19 cellular contexts compared by ENCODE assay signal in the genomic region with DNA sequence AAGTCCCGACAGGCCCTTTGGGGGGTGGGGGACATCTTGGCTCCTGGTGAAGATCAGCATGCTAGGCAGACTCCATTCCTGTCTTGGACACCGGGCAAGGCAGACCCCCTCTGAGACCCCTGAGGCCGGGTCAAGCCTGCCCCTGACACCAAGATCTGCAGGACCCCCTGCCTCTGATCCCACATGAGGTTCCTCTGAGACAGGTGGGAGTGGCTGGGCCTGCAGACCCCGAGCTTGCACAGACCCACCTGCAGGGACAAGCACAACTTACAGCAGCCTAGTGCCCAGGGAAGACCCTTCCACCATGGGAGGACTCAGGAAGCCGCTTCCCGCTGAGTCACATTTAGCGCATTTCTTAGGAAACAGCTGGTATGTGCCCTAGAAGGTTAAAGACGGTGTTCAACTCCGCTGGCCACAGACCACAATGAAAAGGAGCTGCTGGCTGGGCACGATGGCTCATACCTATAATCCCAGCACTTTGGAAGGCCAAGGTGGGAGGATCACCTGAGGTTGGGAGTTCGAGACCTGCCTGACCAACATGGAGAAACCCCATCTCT. TPM values are rescaled to one million over a fixed set of nuclear protein-coding genes. Genes with fewer than 3 reads are reported as not detected.
DNase-seq lines count a peak whose midpoint lies in the region; ATAC-seq, FAIRE-seq and TF ChIP-seq lines count a peak whose summit lies in the region.
"Had no signal": no experiment of that assay in that cellular context is flagged by ENCODE, and none has a peak within 500 bp of the region (broad histone marks: within the 10 kb centered on the region; RNA-seq: fewer than 3 reads in every experiment).

No MANE protein-coding gene starts in this region.

- peaks cover 2% of the 10 kb centered on the region; the same call in 1 of the 2 replicates for H3K27me3 ChIP-seq in IMR-90 (ENCODE audit: control insufficient read depth, insufficient read depth, low read length)
- no peaks in the 10 kb centered on the region for H3K27me3 ChIP-seq in K562 (ENCODE audit: control insufficient read depth in 2 of 2, insufficient read depth in 2 of 2, low read length in 2 of 2)
- no peaks in the 10 kb centered on the region for H3K27me3 ChIP-seq in layer of hippocampus (ENCODE audit: control insufficient read depth, insufficient read depth, low read length)
- no peaks in the 10 kb centered on the region for H3K27me3 ChIP-seq in spleen (replicated peaks in 1 of 7)
- H3K27me3 ChIP-seq in gastrocnemius medialis, result no peaks in the 10 kb centered on the region
- H3K27me3 ChIP-seq: adrenal gland, right lobe of liver, SJSA1 had no signal

- BruUV-seq in IMR-90 (replicated peaks; lab: Mats Ljungman, UMichigan) (no TSS peak), K562 (replicated peaks; lab: Mats Ljungman, UMichigan) (no TSS peak)

- intact Hi-C loops in IMR-90 (cut with micrococcal nuclease), result no loop called here
- intact Hi-C loops in K562 (cut with micrococcal nuclease), result no loop called here
- intact Hi-C loops in spleen (cut with DNase I; ENCODE audit: low total_unique reads), result no loop called here
- intact Hi-C loops in gastrocnemius medialis (cut with DNase I; ENCODE audit: low total_unique reads), result no loop called here

- dilution Hi-C loops in IMR-90 (cut with HindIII; ENCODE audit: low sequenced_read_pairs, unreplicated experiment), result no loop called here

- H3K27ac ChIP-seq in IMR-90 (ENCODE audit: insufficient read depth, low read length), result no peak overlapping the region
- no peak overlapping the region for H3K27ac ChIP-seq in K562 (ENCODE audit: extremely low read depth, low read depth, low read length)
- H3K27ac ChIP-seq in layer of hippocampus (ENCODE audit: low read depth, low read length), result peak overlapping the region; percentile 6
- peak overlapping the region in 4 of 8 donors; percentile 3 to 84 (median 56) for H3K27ac ChIP-seq in spleen
- no peak overlapping the region for H3K27ac ChIP-seq in gastrocnemius medialis
- H3K27ac ChIP-seq: KMS-11, right lobe of liver, SJSA1 had no signal

- in situ Hi-C loops in IMR-90 (cut with MboI; ENCODE audit: low sequenced_read_pairs) (no loop called here), K562 (cut with MboI) (no loop called here), gastrocnemius medialis (cut with MboI; ENCODE audit: low sequenced_read_pairs in 4 of 4) (no loop called here)

- H3K4me3 ChIP-seq in IMR-90 (ENCODE audit: insufficient read depth, low read depth, low read length), result no peak overlapping the region
- no peak overlapping the region for H3K4me3 ChIP-seq in K562
- no peak overlapping the region for H3K4me3 ChIP-seq in spleen
- H3K4me3 ChIP-seq in gastrocnemius medialis, result no peak overlapping the region
- H3K4me3 ChIP-seq: adrenal gland, right lobe of liver, SJSA1 had no signal

- no peak overlapping the region for H3K18ac ChIP-seq in IMR-90 (ENCODE audit: low read depth, low read length)

- H3K23ac ChIP-seq in IMR-90 (ENCODE audit: low read depth, low read length), result no peak overlapping the region

- no peak overlapping the region for H3K56ac ChIP-seq in IMR-90 (ENCODE audit: extremely low read depth, insufficient read depth, low read length)

- H4K20me1 ChIP-seq in IMR-90 (ENCODE audit: insufficient read depth, low read length) (no peaks in the 10 kb centered on the region), K562 (replicated peaks; ENCODE audit: control insufficient read depth, insufficient read depth, low read length) (peaks cover 21% of the 10 kb centered on the region; the same call in 1 of the 2 replicates)

- CTCF ChIA-PET in IMR-90 (lab: Yijun Ruan, JAX) (no interaction called here), K562 (lab: Yijun Ruan, JAX; ENCODE audit: low intra/inter-chr PET ratio) (no interaction called here)

- no peak for TF ChIP-seq POLR2A in IMR-90 (IDR thresholded peaks at IDR 0.05; ENCODE audit: low read depth, low read length)
- no peak for TF ChIP-seq POLR2A in K562 (conservative IDR thresholded peaks at IDR 0.05)
- TF ChIP-seq POLR2A in spleen (IDR thresholded peaks at IDR 0.05), result no peak
- no peak for TF ChIP-seq POLR2A in gastrocnemius medialis (IDR thresholded peaks at IDR 0.05)

- no peak for TF ChIP-seq RAD21 in IMR-90 (IDR thresholded peaks at IDR 0.05; ENCODE audit: low read length)
- TF ChIP-seq RAD21 in K562 (CRISPR knock-in tag; conservative IDR thresholded peaks at IDR 0.05 in 1 of 2, IDR thresholded peaks at IDR 0.05 in 1 of 2), result no peak

- H3K79me1 ChIP-seq in IMR-90 (ENCODE audit: low read depth in 1 of 2, low read length in 2 of 2), result no peaks in the 10 kb centered on the region

- H3K9me1 ChIP-seq in IMR-90 (ENCODE audit: insufficient read depth, low read length) (no peaks in the 10 kb centered on the region), K562 (ENCODE audit: control insufficient read depth, insufficient read depth, low read length) (peaks cover 5% of the 10 kb centered on the region)

- H3K4me1 ChIP-seq in IMR-90 (ENCODE audit: control insufficient read depth, insufficient read depth, low read length) (peaks cover 9% of the 10 kb centered on the region; the same call in 1 of the 2 replicates), K562 (replicated peaks in 1 of 2; ENCODE audit: control insufficient read depth in 2 of 2, insufficient read depth in 2 of 2, low read length in 2 of 2) (peaks cover 16 to 46% of the 10 kb centered on the region in 2 experiments; a peak in 4 of 5 replicates), spleen (peaks cover 0 to 44% (median 16%) of the 10 kb centered on the region in 6 donors), gastrocnemius medialis (peaks cover 10 to 19% of the 10 kb centered on the region in 2 donors)
- H3K4me1 ChIP-seq: SJSA1 had no signal

- no peak overlapping the region for H4K91ac ChIP-seq in IMR-90 (ENCODE audit: insufficient read depth, low read depth, low read length)

- no peak overlapping the region for H2AK9ac ChIP-seq in IMR-90 (replicated peaks; ENCODE audit: low read depth, low read length, poor library complexity)

- no peak overlapping the region for H3K4ac ChIP-seq in IMR-90 (ENCODE audit: low read depth, low read length)

- TF ChIP-seq CTCF in IMR-90 (conservative IDR thresholded peaks at IDR 0.05; ENCODE audit: low read depth, low read length) (no peak), K562 (IDR thresholded peaks at IDR 0.05 in 2 of 3, conservative IDR thresholded peaks at IDR 0.05 in 1 of 3; ENCODE audit: insufficient read depth in 2 of 3, low read depth in 1 of 3, low read length in 3 of 3) (no peak), spleen (IDR thresholded peaks at IDR 0.05 in 8 of 11, conservative IDR thresholded peaks at IDR 0.05 in 3 of 11) (no peak), gastrocnemius medialis (IDR thresholded peaks at IDR 0.05 in 4 of 5, conservative IDR thresholded peaks at IDR 0.05 in 1 of 5) (no peak)

- WGBS in IMR-90 (ENCODE audit: extremely low coverage in 2 of 2, insufficient read length in 1 of 2), 2 experiments, result 78% methylated on average over 3 of the region's 11 CpGs; no CpG with 5 or more reads in 1 of the 2 experiments
- 72% methylated on average over 11 of the region's 11 CpGs for WGBS in K562 (ENCODE audit: insufficient coverage, low coverage, missing lambda C conversion rate)
- 28 to 62% (median 44%) methylated on average over 4 to 11 of the region's 11 CpGs for WGBS in spleen, 5 donors

- ATAC-seq in IMR-90 (ENCODE audit: low read depth) (no peak), K562 (no peak), gastrocnemius medialis (no peak)
- ATAC-seq: CD8-positive, alpha-beta T cell; effector memory CD8-positive, alpha-beta T cell; Panc1; stimulated activated effector memory CD8-positive, alpha-beta T cell treated with anti-CD3 and anti-CD28 coated beads, Interleukin-12 subunit alpha, Interleukin-12 subunit beta, amount 100 ng/mL, for 72 hours had no signal

- H3K9ac ChIP-seq in IMR-90 (ENCODE audit: low read depth, low read length), result no peak overlapping the region
- H3K9ac ChIP-seq in K562 (ENCODE audit: insufficient read depth in 1 of 2, low read depth in 2 of 2, low read length in 2 of 2), result peak overlapping the region in 1 of 2 experiments; percentile 7; a peak in 1 of 4 replicates
- H3K9ac ChIP-seq: KMS-11 had no signal

- POLR2A ChIA-PET in IMR-90 (lab: Charles Lee; ENCODE audit: unreplicated experiment) (no interaction called here), K562 (lab: Yijun Ruan, JAX) (interaction anchor here (0.6 to 3.0 kb wide), 5 partner anchors 10 to 35 kb away, joined by 3 to 15 read pairs (median 8); a partner anchor contains a TSS)

- H2BK120ac ChIP-seq in IMR-90 (ENCODE audit: low read depth, low read length), result no peak overlapping the region

- H3K4me2 ChIP-seq in IMR-90 (ENCODE audit: low read depth, low read length) (no peak overlapping the region), K562 (ENCODE audit: insufficient read depth, low read length) (no peak overlapping the region)
- H3K4me2 ChIP-seq: KMS-11 had no signal

- no peak overlapping the region for H2BK15ac ChIP-seq in IMR-90 (ENCODE audit: low read depth, low read length)

- no peak overlapping the region for H4K5ac ChIP-seq in IMR-90 (ENCODE audit: low read depth, low read length)

- DNase-seq in IMR-90 (peak; percentile 43), K562 (ENCODE audit: extremely low read depth in 1 of 4, low spot score in 3 of 4) (no peak), spleen (peak; percentile 53), gastrocnemius medialis (no peak), DMS53 (lab: John Stamatoyannopoulos, UW) (no peak), COLO829 (ENCODE audit: low spot score) (no peak)
- DNase-seq: adrenal gland; DND-41; effector memory CD8-positive, alpha-beta T cell; GOT3; NCI-H1092; NCI-H2081 had no signal

- no peak overlapping the region for H4K8ac ChIP-seq in IMR-90 (ENCODE audit: low read depth in 2 of 2, low read length in 2 of 2)

- FAIRE-seq in K562 (lab: Jason Lieb, UNC), result no peak

- 0 out of 3 replicates have a peak, but pooled peaks cover 2% of the 10 kb centered on the region for H3K79me2 ChIP-seq in K562 (ENCODE audit: control insufficient read depth, insufficient read depth, low read length)

- H3K36me3 ChIP-seq in IMR-90 (ENCODE audit: control insufficient read depth, insufficient read depth, low read length), result no peaks in the 10 kb centered on the region
- H3K36me3 ChIP-seq in K562 (ENCODE audit: control insufficient read depth, insufficient read depth, low read length), result peaks cover 8% of the 10 kb centered on the region; the same call in 1 of the 3 replicates
- no peaks in the 10 kb centered on the region for H3K36me3 ChIP-seq in spleen
- no peaks in the 10 kb centered on the region for H3K36me3 ChIP-seq in gastrocnemius medialis
- H3K36me3 ChIP-seq: adrenal gland, right lobe of liver, SJSA1 had no signal

- H3K14ac ChIP-seq in IMR-90 (replicated peaks; ENCODE audit: low read depth, low read length), result no peak overlapping the region

- H2AFZ ChIP-seq in IMR-90 (replicated peaks; ENCODE audit: low read length, poor library complexity) (no peak overlapping the region), K562 (ENCODE audit: low read depth, low read length) (no peak overlapping the region)

- H2AK5ac ChIP-seq in IMR-90 (ENCODE audit: low read depth, low read length), result no peak overlapping the region

- TF ChIP-seq EP300 in K562 (IDR thresholded peaks at IDR 0.05; ENCODE audit: low read length), result no peak

- H2BK20ac ChIP-seq in IMR-90 (ENCODE audit: low read depth, low read length), result no peak overlapping the region

- H3K9me3 ChIP-seq in IMR-90 (ENCODE audit: control insufficient read depth, insufficient read depth, low read length) (peaks cover 1% of the 10 kb centered on the region; the same call in 1 of the 2 replicates), K562 (replicated peaks; ENCODE audit: control insufficient read depth, insufficient read depth, low read depth, low read length) (peaks cover 19% of the 10 kb centered on the region), spleen (peaks cover 5 to 27% (median 16%) of the 10 kb centered on the region in 8 donors), gastrocnemius medialis (no peaks in the 10 kb centered on the region)
- H3K9me3 ChIP-seq: adrenal gland, SJSA1 had no signal

- H2BK5ac ChIP-seq in IMR-90 (ENCODE audit: low read depth, low read length, poor library complexity, severe bottlenecking), result no peak overlapping the region

RNA-seq across cellular contexts. Expression of a gene that starts 15.5 kb away (rescaled TPM):
- total RNA-seq in IMR-90 (2012; rRNA removed) (8.6 and 12.2 TPM in 2 replicates), K562 (2014; rRNA removed) (49.3 and 54.2 TPM in 2 replicates), K562 (2014; rRNA removed; fragmentation: Illumina TruSeq; extraction: Trizol) (2.2 and 4.5 TPM in 2 replicates), K562 (2015; rRNA removed; fragmentation: Illumina TruSeq; extraction: Trizol) (13.3 and 15.6 TPM in 2 replicates), K562 (2021) (46.5 and 50.6 TPM in 2 replicates), spleen (10 to 100 TPM; 18.1 to 96.7 (median 29.5) TPM), gastrocnemius medialis (10 to 100 TPM in 3 of 4 donors, 1 to 10 TPM in 1; 6.9 to 19.6 (median 18.0) TPM)
- polyA plus RNA-seq in IMR-90 (2012; rRNA removed) (14.1 and 18.1 TPM in 2 replicates), K562 (2011; rRNA removed) (35.2 and 71.6 TPM in 2 replicates), K562 (2014; fragmentation: Illumina TruSeq; extraction: Trizol) (8.0 and 15.9 TPM in 2 replicates), K562 (2014; fragmentation: Nextera tagmentation; extraction: Ambion mirVana) (under 1 TPM; 0.03 to 0.17 TPM), K562 (2014; rRNA removed) (42.5 and 97.4 TPM in 2 replicates), spleen (10 to 100 TPM in 2 of 3 donors, 1 to 10 TPM in 1; 9.4 to 42.5 (median 10.4) TPM)
- polyA plus RNA-seq in IMR-90 (2012; cell fraction: cytosol; rRNA removed), result 8.9 and 14.7 TPM in 2 replicates
- 46.1 and 149 TPM in 2 replicates for polyA plus RNA-seq in IMR-90 (2012; cell fraction: nucleus; rRNA removed; ENCODE audit: low replicate concordance)
- 114 and 328 TPM in 2 replicates for total RNA-seq in K562 (2011; cell fraction: chromatin; rRNA removed; ENCODE audit: low replicate concordance)
- 214 and 270 TPM in 2 replicates for total RNA-seq in K562 (2011; cell fraction: nucleolus; rRNA removed)
- 106 and 131 TPM in 2 replicates for total RNA-seq in K562 (2011; cell fraction: nucleoplasm; rRNA removed)
- 134 and 673 TPM in 2 replicates for polyA plus RNA-seq in K562 (2011; cell fraction: cytosol; rRNA removed)
- 407 and 424 TPM in 2 replicates for polyA plus RNA-seq in K562 (2011; cell fraction: nucleus; rRNA removed)
- 30.0 and 31.2 TPM in 2 replicates for polyA plus RNA-seq in K562 (2012)
- polyA minus RNA-seq in K562 (2011; rRNA and poly(A)+ RNA removed), result 15.1 and 15.6 TPM in 2 replicates
- polyA minus RNA-seq in K562 (2011; cell fraction: cytosol; rRNA and poly(A)+ RNA removed), result 24.6 and 52.4 TPM in 2 replicates
- polyA minus RNA-seq in K562 (2011; cell fraction: nucleus; rRNA and poly(A)+ RNA removed), result 96.8 and 145 TPM in 2 replicates

RNA-seq across cellular contexts. Expression of a gene that starts 19.8 kb away (rescaled TPM):
- total RNA-seq in IMR-90 (2012; rRNA removed) (60.5 and 75.1 TPM in 2 replicates), K562 (2014; rRNA removed) (70.1 and 95.8 TPM in 2 replicates), K562 (2014; rRNA removed; fragmentation: Illumina TruSeq; extraction: Trizol) (36.1 and 45.9 TPM in 2 replicates), K562 (2015; rRNA removed; fragmentation: Illumina TruSeq; extraction: Trizol) (55.8 and 57.2 TPM in 2 replicates), K562 (2021) (94.1 and 97.3 TPM in 2 replicates), spleen (10 to 100 TPM; 35.9 to 72.2 (median 57.2) TPM), gastrocnemius medialis (100 to 1,000 TPM in 1 of 4 donors, 10 to 100 TPM in 3; 43.0 to 115 (median 52.5) TPM)
- polyA plus RNA-seq in IMR-90 (2012; rRNA removed) (43.2 and 45.1 TPM in 2 replicates), K562 (2011; rRNA removed) (94.9 and 115 TPM in 2 replicates), K562 (2014; fragmentation: Illumina TruSeq; extraction: Trizol) (88.3 and 89.4 TPM in 2 replicates), K562 (2014; fragmentation: Nextera tagmentation; extraction: Ambion mirVana) (10 to 100 TPM; 15.5 to 17.5 TPM), K562 (2014; rRNA removed) (89.6 and 92.5 TPM in 2 replicates), spleen (10 to 100 TPM; 18.7 to 30.9 (median 21.6) TPM)
- polyA plus RNA-seq in IMR-90 (2012; cell fraction: cytosol; rRNA removed), result 33.0 and 52.8 TPM in 2 replicates
- 45.9 and 91.8 TPM in 2 replicates for polyA plus RNA-seq in IMR-90 (2012; cell fraction: nucleus; rRNA removed; ENCODE audit: low replicate concordance)
- 160 and 395 TPM in 2 replicates for total RNA-seq in K562 (2011; cell fraction: chromatin; rRNA removed; ENCODE audit: low replicate concordance)
- total RNA-seq in K562 (2011; cell fraction: nucleolus; rRNA removed), result 227 and 229 TPM in 2 replicates
- total RNA-seq in K562 (2011; cell fraction: nucleoplasm; rRNA removed), result 196 and 211 TPM in 2 replicates
- 157 and 209 TPM in 2 replicates for polyA plus RNA-seq in K562 (2011; cell fraction: cytosol; rRNA removed)
- 157 and 195 TPM in 2 replicates for polyA plus RNA-seq in K562 (2011; cell fraction: nucleus; rRNA removed)
- 68.2 and 73.0 TPM in 2 replicates for polyA plus RNA-seq in K562 (2012)
- polyA minus RNA-seq in K562 (2011; rRNA and poly(A)+ RNA removed), result 130 and 186 TPM in 2 replicates
- 73.2 and 76.1 TPM in 2 replicates for polyA minus RNA-seq in K562 (2011; cell fraction: cytosol; rRNA and poly(A)+ RNA removed)
- 63.1 and 85.0 TPM in 2 replicates for polyA minus RNA-seq in K562 (2011; cell fraction: nucleus; rRNA and poly(A)+ RNA removed)

RNA-seq across cellular contexts. Expression of a gene that starts 59.5 kb away (rescaled TPM):
- total RNA-seq in IMR-90 (2012; rRNA removed), result 14.7 and 15.6 TPM in 2 replicates
- 25.7 and 28.4 TPM in 2 replicates for polyA plus RNA-seq in IMR-90 (2012; rRNA removed)
- 29.7 and 38.9 TPM in 2 replicates for polyA plus RNA-seq in IMR-90 (2012; cell fraction: cytosol; rRNA removed)
- polyA plus RNA-seq in IMR-90 (2012; cell fraction: nucleus; rRNA removed; ENCODE audit: low replicate concordance), result 47.3 and 92.8 TPM in 2 replicates
- total RNA-seq in K562 (2011; cell fraction: chromatin; rRNA removed; ENCODE audit: low replicate concordance), result 156 and 367 TPM in 2 replicates
- total RNA-seq in K562 (2011; cell fraction: nucleolus; rRNA removed), result 176 and 216 TPM in 2 replicates
- total RNA-seq in K562 (2011; cell fraction: nucleoplasm; rRNA removed), result 160 and 165 TPM in 2 replicates
- 49.4 and 60.7 TPM in 2 replicates for total RNA-seq in K562 (2014; rRNA removed)
- total RNA-seq in K562 (2014; rRNA removed; fragmentation: Illumina TruSeq; extraction: Trizol), result 25.1 and 32.6 TPM in 2 replicates
- total RNA-seq in K562 (2015; rRNA removed; fragmentation: Illumina TruSeq; extraction: Trizol), result 45.9 and 50.4 TPM in 2 replicates
- 78.2 and 80.2 TPM in 2 replicates for total RNA-seq in K562 (2021)
- 50.2 and 93.6 TPM in 2 replicates for polyA plus RNA-seq in K562 (2011; rRNA removed)
- 84.2 and 98.0 TPM in 2 replicates for polyA plus RNA-seq in K562 (2011; cell fraction: cytosol; rRNA removed)
- 148 and 181 TPM in 2 replicates for polyA plus RNA-seq in K562 (2011; cell fraction: nucleus; rRNA removed)
- polyA plus RNA-seq in K562 (2012), result 83.1 and 83.5 TPM in 2 replicates
- 45.0 and 66.1 TPM in 2 replicates for polyA plus RNA-seq in K562 (2014; fragmentation: Illumina TruSeq; extraction: Trizol)
- polyA plus RNA-seq in K562 (2014; fragmentation: Nextera tagmentation; extraction: Ambion mirVana), result 1 to 10 TPM; 3.3 to 4.4 TPM
- polyA plus RNA-seq in K562 (2014; rRNA removed), result 52.5 and 57.0 TPM in 2 replicates
- polyA minus RNA-seq in K562 (2011; rRNA and poly(A)+ RNA removed), result 44.4 and 47.5 TPM in 2 replicates
- 55.3 and 75.6 TPM in 2 replicates for polyA minus RNA-seq in K562 (2011; cell fraction: cytosol; rRNA and poly(A)+ RNA removed)
- 57.4 and 103 TPM in 2 replicates for polyA minus RNA-seq in K562 (2011; cell fraction: nucleus; rRNA and poly(A)+ RNA removed)
- 10 to 100 TPM; 21.6 to 44.8 (median 34.9) TPM for total RNA-seq in spleen
- 10 to 100 TPM; 23.3 to 45.9 (median 45.0) TPM for polyA plus RNA-seq in spleen
- total RNA-seq in gastrocnemius medialis, result 10 to 100 TPM in 3 of 4 donors, 1 to 10 TPM in 1; 9.0 to 18.0 (median 14.4) TPM

RNA-seq across cellular contexts. Expression of a gene that starts 59.6 kb away (rescaled TPM):
- total RNA-seq in IMR-90 (2012; rRNA removed), result 175 and 202 TPM in 2 replicates
- 296 and 347 TPM in 2 replicates for polyA plus RNA-seq in IMR-90 (2012; rRNA removed)
- polyA plus RNA-seq in IMR-90 (2012; cell fraction: cytosol; rRNA removed), result 473 and 691 TPM in 2 replicates
- 159 and 329 TPM in 2 replicates for polyA plus RNA-seq in IMR-90 (2012; cell fraction: nucleus; rRNA removed; ENCODE audit: low replicate concordance)
- total RNA-seq in K562 (2011; cell fraction: chromatin; rRNA removed; ENCODE audit: low replicate concordance), result 125 and 360 TPM in 2 replicates
- total RNA-seq in K562 (2011; cell fraction: nucleolus; rRNA removed), result 500 and 649 TPM in 2 replicates
- 301 and 358 TPM in 2 replicates for total RNA-seq in K562 (2011; cell fraction: nucleoplasm; rRNA removed)
- 334 and 497 TPM in 2 replicates for total RNA-seq in K562 (2014; rRNA removed)
- 29.4 and 46.3 TPM in 2 replicates for total RNA-seq in K562 (2014; rRNA removed; fragmentation: Illumina TruSeq; extraction: Trizol)
- total RNA-seq in K562 (2015; rRNA removed; fragmentation: Illumina TruSeq; extraction: Trizol), result 155 and 156 TPM in 2 replicates
- total RNA-seq in K562 (2021), result 348 and 351 TPM in 2 replicates
- 185 and 498 TPM in 2 replicates for polyA plus RNA-seq in K562 (2011; rRNA removed)
- polyA plus RNA-seq in K562 (2011; cell fraction: cytosol; rRNA removed), result 652 and 657 TPM in 2 replicates
- polyA plus RNA-seq in K562 (2011; cell fraction: nucleus; rRNA removed), result 321 and 432 TPM in 2 replicates
- 279 and 699 TPM in 2 replicates for polyA plus RNA-seq in K562 (2012)
- polyA plus RNA-seq in K562 (2014; fragmentation: Illumina TruSeq; extraction: Trizol), result 108 and 305 TPM in 2 replicates
- polyA plus RNA-seq in K562 (2014; fragmentation: Nextera tagmentation; extraction: Ambion mirVana), result 10 to 100 TPM; 12.5 to 39.6 TPM
- polyA plus RNA-seq in K562 (2014; rRNA removed), result 263 and 317 TPM in 2 replicates
- 92.9 and 123 TPM in 2 replicates for polyA minus RNA-seq in K562 (2011; rRNA and poly(A)+ RNA removed)
- 148 and 344 TPM in 2 replicates for polyA minus RNA-seq in K562 (2011; cell fraction: cytosol; rRNA and poly(A)+ RNA removed)
- polyA minus RNA-seq in K562 (2011; cell fraction: nucleus; rRNA and poly(A)+ RNA removed), result 63.8 and 154 TPM in 2 replicates
- 100 to 1,000 TPM in 5 of 7 donors, 10 to 100 TPM in 2; 86.4 to 216 (median 116) TPM for total RNA-seq in spleen
- polyA plus RNA-seq in spleen, result 10 to 100 TPM; 63.5 to 98.0 (median 86.1) TPM
- total RNA-seq in gastrocnemius medialis, result 100 to 1,000 TPM; 154 to 255 (median 223) TPM

Comparison
In these comparisons a context has a peak if more than half of its experiments do, and no peak if none do; other contexts are left out.
1. DNase-seq: peak in IMR-90 (single experiment) and spleen (single experiment); none in K562 (0 of 4), gastrocnemius medialis (0 of 2), DMS53 (single experiment) and COLO829 (single experiment).